ENCODE assay signal across 1 cellular context in the genomic region with DNA sequence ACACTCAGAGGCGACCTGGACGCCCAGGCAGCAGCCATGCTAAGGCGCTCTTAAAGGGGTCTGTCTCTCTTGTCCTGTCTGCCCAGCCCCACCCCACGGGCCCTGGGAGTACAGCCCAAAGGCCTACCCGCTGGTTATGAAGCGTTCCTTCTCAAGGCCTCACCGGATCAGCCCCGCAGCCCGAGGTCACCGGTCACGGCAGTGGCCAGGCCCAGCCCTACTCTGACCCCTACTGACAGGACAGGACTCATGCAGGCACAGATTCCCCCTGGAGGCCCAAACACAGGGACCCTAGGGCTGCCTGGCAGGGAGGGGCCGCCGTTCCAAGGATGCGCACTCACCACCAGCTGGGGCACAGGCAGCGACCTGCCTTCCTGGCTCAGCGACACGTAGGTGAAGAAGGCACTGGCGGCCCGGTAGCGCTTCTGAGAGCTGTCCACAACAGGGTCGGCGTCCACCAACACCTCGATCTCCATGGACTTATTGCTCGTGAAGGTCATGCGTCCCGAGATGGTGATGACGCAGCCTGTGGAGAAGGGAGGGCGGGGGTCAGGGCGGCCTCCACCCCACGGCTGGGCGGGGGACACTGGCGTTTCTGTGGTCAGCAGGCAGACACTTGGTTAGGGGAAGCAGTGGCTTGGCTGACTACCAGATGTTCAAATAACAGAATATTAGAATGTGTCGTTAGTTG.
TF ChIP-seq lines count a peak whose summit lies in the region.

No MANE protein-coding gene starts in this region.

TF ChIP-seq in HepG2, 621 proteins besides CTCF, POLR2A, EP300 and RAD21 (continued from another document and continues in another):
- no peak; the same call in 1 of the 2 replicates for TF ChIP-seq SALL1 (CRISPR knock-in tag; IDR thresholded peaks at IDR 0.05)
- no peak for TF ChIP-seq ZNF615 (CRISPR knock-in tag; IDR thresholded peaks at IDR 0.05; ENCODE audit: borderline replicate concordance)
- TF ChIP-seq ZNF557 (CRISPR knock-in tag; IDR thresholded peaks at IDR 0.05): no peak
- TF ChIP-seq, protein P1, sequence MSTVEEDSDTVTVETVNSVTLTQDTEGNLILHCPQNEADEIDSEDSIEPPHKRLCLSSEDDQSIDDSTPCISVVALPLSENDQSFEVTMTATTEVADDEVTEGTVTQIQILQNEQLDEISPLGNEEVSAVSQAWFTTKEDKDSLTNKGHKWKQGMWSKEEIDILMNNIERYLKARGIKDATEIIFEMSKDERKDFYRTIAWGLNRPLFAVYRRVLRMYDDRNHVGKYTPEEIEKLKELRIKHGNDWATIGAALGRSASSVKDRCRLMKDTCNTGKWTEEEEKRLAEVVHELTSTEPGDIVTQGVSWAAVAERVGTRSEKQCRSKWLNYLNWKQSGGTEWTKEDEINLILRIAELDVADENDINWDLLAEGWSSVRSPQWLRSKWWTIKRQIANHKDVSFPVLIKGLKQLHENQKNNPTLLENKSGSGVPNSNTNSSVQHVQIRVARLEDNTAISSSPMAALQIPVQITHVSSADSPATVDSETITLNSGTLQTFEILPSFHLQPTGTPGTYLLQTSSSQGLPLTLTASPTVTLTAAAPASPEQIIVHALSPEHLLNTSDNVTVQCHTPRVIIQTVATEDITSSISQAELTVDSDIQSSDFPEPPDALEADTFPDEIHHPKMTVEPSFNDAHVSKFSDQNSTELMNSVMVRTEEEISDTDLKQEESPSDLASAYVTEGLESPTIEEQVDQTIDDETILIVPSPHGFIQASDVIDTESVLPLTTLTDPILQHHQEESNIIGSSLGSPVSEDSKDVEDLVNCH (CRISPR knock-in tag; IDR thresholded peaks at IDR 0.05): no peak
- no peak for TF ChIP-seq SP5 (CRISPR knock-in tag; IDR thresholded peaks at IDR 0.05; ENCODE audit: borderline replicate concordance, low read depth)
- no peak for TF ChIP-seq ZNF879 (CRISPR knock-in tag; IDR thresholded peaks at IDR 0.05)
- TF ChIP-seq, protein P2, sequence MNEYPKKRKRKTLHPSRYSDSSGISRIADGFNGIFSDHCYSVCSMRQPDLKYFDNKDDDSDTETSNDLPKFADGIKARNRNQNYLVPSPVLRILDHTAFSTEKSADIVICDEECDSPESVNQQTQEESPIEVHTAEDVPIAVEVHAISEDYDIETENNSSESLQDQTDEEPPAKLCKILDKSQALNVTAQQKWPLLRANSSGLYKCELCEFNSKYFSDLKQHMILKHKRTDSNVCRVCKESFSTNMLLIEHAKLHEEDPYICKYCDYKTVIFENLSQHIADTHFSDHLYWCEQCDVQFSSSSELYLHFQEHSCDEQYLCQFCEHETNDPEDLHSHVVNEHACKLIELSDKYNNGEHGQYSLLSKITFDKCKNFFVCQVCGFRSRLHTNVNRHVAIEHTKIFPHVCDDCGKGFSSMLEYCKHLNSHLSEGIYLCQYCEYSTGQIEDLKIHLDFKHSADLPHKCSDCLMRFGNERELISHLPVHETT (CRISPR knock-in tag; conservative IDR thresholded peaks at IDR 0.05): no peak
- TF ChIP-seq KDM2A (CRISPR knock-in tag; IDR thresholded peaks at IDR 0.05; ENCODE audit: borderline replicate concordance, low read depth): no peak
- no peak for TF ChIP-seq ZSCAN25 (CRISPR knock-in tag; IDR thresholded peaks at IDR 0.05)
- TF ChIP-seq EEA1 (CRISPR knock-in tag; IDR thresholded peaks at IDR 0.05; ENCODE audit: borderline replicate concordance): no peak
- TF ChIP-seq, protein P3, sequence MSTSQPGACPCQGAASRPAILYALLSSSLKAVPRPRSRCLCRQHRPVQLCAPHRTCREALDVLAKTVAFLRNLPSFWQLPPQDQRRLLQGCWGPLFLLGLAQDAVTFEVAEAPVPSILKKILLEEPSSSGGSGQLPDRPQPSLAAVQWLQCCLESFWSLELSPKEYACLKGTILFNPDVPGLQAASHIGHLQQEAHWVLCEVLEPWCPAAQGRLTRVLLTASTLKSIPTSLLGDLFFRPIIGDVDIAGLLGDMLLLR (CRISPR knock-in tag; IDR thresholded peaks at IDR 0.05): no peak
- peak; percentile 73 for TF ChIP-seq STAG1 (CRISPR knock-in tag; IDR thresholded peaks at IDR 0.05)
- TF ChIP-seq ZNF816 (CRISPR knock-in tag; IDR thresholded peaks at IDR 0.05; ENCODE audit: borderline replicate concordance): no peak
- TF ChIP-seq RBFOX2 (IDR thresholded peaks at IDR 0.05; ENCODE audit: low read depth, low read length): no peak
- no peak for TF ChIP-seq ZNF382 (CRISPR knock-in tag; IDR thresholded peaks at IDR 0.05; ENCODE audit: borderline replicate concordance)
- TF ChIP-seq, protein P4, sequence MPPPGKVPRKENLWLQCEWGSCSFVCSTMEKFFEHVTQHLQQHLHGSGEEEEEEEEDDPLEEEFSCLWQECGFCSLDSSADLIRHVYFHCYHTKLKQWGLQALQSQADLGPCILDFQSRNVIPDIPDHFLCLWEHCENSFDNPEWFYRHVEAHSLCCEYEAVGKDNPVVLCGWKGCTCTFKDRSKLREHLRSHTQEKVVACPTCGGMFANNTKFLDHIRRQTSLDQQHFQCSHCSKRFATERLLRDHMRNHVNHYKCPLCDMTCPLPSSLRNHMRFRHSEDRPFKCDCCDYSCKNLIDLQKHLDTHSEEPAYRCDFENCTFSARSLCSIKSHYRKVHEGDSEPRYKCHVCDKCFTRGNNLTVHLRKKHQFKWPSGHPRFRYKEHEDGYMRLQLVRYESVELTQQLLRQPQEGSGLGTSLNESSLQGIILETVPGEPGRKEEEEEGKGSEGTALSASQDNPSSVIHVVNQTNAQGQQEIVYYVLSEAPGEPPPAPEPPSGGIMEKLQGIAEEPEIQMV (CRISPR knock-in tag; IDR thresholded peaks at IDR 0.05; ENCODE audit: low read depth): 0 out of 2 replicates have a peak, but pooled peaks have one; percentile 33
- TF ChIP-seq, protein P5, sequence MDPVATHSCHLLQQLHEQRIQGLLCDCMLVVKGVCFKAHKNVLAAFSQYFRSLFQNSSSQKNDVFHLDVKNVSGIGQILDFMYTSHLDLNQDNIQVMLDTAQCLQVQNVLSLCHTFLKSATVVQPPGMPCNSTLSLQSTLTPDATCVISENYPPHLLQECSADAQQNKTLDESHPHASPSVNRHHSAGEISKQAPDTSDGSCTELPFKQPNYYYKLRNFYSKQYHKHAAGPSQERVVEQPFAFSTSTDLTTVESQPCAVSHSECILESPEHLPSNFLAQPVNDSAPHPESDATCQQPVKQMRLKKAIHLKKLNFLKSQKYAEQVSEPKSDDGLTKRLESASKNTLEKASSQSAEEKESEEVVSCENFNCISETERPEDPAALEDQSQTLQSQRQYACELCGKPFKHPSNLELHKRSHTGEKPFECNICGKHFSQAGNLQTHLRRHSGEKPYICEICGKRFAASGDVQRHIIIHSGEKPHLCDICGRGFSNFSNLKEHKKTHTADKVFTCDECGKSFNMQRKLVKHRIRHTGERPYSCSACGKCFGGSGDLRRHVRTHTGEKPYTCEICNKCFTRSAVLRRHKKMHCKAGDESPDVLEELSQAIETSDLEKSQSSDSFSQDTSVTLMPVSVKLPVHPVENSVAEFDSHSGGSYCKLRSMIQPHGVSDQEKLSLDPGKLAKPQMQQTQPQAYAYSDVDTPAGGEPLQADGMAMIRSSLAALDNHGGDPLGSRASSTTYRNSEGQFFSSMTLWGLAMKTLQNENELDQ (CRISPR knock-in tag; IDR thresholded peaks at IDR 0.05; ENCODE audit: borderline replicate concordance): no peak
- TF ChIP-seq TGIF2 (CRISPR knock-in tag; IDR thresholded peaks at IDR 0.05): no peak
- no peak for TF ChIP-seq NFIC (IDR thresholded peaks at IDR 0.05; ENCODE audit: low read length)
- TF ChIP-seq BRCA1 (CRISPR knock-in tag; IDR thresholded peaks at IDR 0.05): no peak
- TF ChIP-seq SMC3 (IDR thresholded peaks at IDR 0.05; ENCODE audit: low read length): peak; percentile 22; the same call in 1 of the 2 replicates
- no peak for TF ChIP-seq HMG20B (CRISPR knock-in tag; conservative IDR thresholded peaks at IDR 0.05)
- TF ChIP-seq, protein P6, sequence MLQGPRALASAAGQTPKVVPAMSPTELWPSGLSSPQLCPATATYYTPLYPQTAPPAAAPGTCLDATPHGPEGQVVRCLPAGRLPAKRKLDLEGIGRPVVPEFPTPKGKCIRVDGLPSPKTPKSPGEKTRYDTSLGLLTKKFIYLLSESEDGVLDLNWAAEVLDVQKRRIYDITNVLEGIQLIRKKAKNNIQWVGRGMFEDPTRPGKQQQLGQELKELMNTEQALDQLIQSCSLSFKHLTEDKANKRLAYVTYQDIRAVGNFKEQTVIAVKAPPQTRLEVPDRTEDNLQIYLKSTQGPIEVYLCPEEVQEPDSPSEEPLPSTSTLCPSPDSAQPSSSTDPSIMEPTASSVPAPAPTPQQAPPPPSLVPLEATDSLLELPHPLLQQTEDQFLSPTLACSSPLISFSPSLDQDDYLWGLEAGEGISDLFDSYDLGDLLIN (CRISPR knock-in tag; IDR thresholded peaks at IDR 0.05; ENCODE audit: borderline replicate concordance): no peak
- no peak for TF ChIP-seq TAF15 (IDR thresholded peaks at IDR 0.05; ENCODE audit: low read depth, low read length, poor library complexity, severe bottlenecking)
- TF ChIP-seq HNRNPK (IDR thresholded peaks at IDR 0.05; ENCODE audit: low read depth, low read length, poor library complexity, severe bottlenecking): no peak
- no peak for TF ChIP-seq SUZ12 (IDR thresholded peaks at IDR 0.05; ENCODE audit: low read depth, low read length)
- TF ChIP-seq RFX5 (IDR thresholded peaks at IDR 0.05; ENCODE audit: low read depth, low read length): no peak
- no peak for TF ChIP-seq GTF2F1 (IDR thresholded peaks at IDR 0.05; ENCODE audit: low read length)
- no peak for TF ChIP-seq KLF13 (CRISPR knock-in tag; IDR thresholded peaks at IDR 0.05)
- no peak for TF ChIP-seq ZMYM4 (CRISPR knock-in tag; IDR thresholded peaks at IDR 0.05)
- TF ChIP-seq GABPB1 (CRISPR knock-in tag; IDR thresholded peaks at IDR 0.05): no peak
- TF ChIP-seq ZKSCAN5 (CRISPR knock-in tag; IDR thresholded peaks at IDR 0.05): no peak
- 0 out of 2 replicates have a peak, but pooled peaks have one; percentile 30 for TF ChIP-seq ZNF761 (CRISPR knock-in tag; conservative IDR thresholded peaks at IDR 0.05)
- TF ChIP-seq, protein P7, sequence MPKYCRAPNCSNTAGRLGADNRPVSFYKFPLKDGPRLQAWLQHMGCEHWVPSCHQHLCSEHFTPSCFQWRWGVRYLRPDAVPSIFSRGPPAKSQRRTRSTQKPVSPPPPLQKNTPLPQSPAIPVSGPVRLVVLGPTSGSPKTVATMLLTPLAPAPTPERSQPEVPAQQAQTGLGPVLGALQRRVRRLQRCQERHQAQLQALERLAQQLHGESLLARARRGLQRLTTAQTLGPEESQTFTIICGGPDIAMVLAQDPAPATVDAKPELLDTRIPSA (CRISPR knock-in tag; IDR thresholded peaks at IDR 0.05; ENCODE audit: borderline replicate concordance): no peak
- TF ChIP-seq, protein P8, sequence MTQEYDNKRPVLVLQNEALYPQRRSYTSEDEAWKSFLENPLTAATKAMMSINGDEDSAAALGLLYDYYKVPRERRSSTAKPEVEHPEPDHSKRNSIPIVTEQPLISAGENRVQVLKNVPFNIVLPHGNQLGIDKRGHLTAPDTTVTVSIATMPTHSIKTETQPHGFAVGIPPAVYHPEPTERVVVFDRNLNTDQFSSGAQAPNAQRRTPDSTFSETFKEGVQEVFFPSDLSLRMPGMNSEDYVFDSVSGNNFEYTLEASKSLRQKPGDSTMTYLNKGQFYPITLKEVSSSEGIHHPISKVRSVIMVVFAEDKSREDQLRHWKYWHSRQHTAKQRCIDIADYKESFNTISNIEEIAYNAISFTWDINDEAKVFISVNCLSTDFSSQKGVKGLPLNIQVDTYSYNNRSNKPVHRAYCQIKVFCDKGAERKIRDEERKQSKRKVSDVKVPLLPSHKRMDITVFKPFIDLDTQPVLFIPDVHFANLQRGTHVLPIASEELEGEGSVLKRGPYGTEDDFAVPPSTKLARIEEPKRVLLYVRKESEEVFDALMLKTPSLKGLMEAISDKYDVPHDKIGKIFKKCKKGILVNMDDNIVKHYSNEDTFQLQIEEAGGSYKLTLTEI (CRISPR knock-in tag; conservative IDR thresholded peaks at IDR 0.05): no peak
- TF ChIP-seq TCF7 (IDR thresholded peaks at IDR 0.05; ENCODE audit: low read depth): no peak
- TF ChIP-seq ZBTB8A (CRISPR knock-in tag; IDR thresholded peaks at IDR 0.05; ENCODE audit: borderline replicate concordance, low read depth): no peak
- TF ChIP-seq, protein P9, sequence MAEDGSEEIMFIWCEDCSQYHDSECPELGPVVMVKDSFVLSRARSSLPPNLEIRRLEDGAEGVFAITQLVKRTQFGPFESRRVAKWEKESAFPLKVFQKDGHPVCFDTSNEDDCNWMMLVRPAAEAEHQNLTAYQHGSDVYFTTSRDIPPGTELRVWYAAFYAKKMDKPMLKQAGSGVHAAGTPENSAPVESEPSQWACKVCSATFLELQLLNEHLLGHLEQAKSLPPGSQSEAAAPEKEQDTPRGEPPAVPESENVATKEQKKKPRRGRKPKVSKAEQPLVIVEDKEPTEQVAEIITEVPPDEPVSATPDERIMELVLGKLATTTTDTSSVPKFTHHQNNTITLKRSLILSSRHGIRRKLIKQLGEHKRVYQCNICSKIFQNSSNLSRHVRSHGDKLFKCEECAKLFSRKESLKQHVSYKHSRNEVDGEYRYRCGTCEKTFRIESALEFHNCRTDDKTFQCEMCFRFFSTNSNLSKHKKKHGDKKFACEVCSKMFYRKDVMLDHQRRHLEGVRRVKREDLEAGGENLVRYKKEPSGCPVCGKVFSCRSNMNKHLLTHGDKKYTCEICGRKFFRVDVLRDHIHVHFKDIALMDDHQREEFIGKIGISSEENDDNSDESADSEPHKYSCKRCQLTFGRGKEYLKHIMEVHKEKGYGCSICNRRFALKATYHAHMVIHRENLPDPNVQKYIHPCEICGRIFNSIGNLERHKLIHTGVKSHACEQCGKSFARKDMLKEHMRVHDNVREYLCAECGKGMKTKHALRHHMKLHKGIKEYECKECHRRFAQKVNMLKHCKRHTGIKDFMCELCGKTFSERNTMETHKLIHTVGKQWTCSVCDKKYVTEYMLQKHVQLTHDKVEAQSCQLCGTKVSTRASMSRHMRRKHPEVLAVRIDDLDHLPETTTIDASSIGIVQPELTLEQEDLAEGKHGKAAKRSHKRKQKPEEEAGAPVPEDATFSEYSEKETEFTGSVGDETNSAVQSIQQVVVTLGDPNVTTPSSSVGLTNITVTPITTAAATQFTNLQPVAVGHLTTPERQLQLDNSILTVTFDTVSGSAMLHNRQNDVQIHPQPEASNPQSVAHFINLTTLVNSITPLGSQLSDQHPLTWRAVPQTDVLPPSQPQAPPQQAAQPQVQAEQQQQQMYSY (CRISPR knock-in tag; IDR thresholded peaks at IDR 0.05): no peak
- no peak for TF ChIP-seq FOSL1 (CRISPR knock-in tag; IDR thresholded peaks at IDR 0.05; ENCODE audit: borderline replicate concordance)
- TF ChIP-seq, protein P10, sequence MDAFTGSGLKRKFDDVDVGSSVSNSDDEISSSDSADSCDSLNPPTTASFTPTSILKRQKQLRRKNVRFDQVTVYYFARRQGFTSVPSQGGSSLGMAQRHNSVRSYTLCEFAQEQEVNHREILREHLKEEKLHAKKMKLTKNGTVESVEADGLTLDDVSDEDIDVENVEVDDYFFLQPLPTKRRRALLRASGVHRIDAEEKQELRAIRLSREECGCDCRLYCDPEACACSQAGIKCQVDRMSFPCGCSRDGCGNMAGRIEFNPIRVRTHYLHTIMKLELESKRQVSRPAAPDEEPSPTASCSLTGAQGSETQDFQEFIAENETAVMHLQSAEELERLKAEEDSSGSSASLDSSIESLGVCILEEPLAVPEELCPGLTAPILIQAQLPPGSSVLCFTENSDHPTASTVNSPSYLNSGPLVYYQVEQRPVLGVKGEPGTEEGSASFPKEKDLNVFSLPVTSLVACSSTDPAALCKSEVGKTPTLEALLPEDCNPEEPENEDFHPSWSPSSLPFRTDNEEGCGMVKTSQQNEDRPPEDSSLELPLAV (CRISPR knock-in tag; conservative IDR thresholded peaks at IDR 0.05; ENCODE audit: low read depth): no peak
- no peak for TF ChIP-seq HNF4A (CRISPR knock-in tag; IDR thresholded peaks at IDR 0.05)
- TF ChIP-seq DR1 (CRISPR knock-in tag; IDR thresholded peaks at IDR 0.05): no peak
- TF ChIP-seq ZNF564 (CRISPR knock-in tag; IDR thresholded peaks at IDR 0.05): no peak
- peak; percentile 20 for TF ChIP-seq AGO1 (IDR thresholded peaks at IDR 0.05; ENCODE audit: low read depth, low read length, poor library complexity, severe bottlenecking)
- no peak for TF ChIP-seq KLF11 (CRISPR knock-in tag; IDR thresholded peaks at IDR 0.05)
- no peak for TF ChIP-seq ZMYM3 (CRISPR knock-in tag; IDR thresholded peaks at IDR 0.05)
- TF ChIP-seq SP2 (CRISPR knock-in tag; IDR thresholded peaks at IDR 0.05): no peak
